ENCODE assay signal across 1 cellular context in the genomic region with DNA sequence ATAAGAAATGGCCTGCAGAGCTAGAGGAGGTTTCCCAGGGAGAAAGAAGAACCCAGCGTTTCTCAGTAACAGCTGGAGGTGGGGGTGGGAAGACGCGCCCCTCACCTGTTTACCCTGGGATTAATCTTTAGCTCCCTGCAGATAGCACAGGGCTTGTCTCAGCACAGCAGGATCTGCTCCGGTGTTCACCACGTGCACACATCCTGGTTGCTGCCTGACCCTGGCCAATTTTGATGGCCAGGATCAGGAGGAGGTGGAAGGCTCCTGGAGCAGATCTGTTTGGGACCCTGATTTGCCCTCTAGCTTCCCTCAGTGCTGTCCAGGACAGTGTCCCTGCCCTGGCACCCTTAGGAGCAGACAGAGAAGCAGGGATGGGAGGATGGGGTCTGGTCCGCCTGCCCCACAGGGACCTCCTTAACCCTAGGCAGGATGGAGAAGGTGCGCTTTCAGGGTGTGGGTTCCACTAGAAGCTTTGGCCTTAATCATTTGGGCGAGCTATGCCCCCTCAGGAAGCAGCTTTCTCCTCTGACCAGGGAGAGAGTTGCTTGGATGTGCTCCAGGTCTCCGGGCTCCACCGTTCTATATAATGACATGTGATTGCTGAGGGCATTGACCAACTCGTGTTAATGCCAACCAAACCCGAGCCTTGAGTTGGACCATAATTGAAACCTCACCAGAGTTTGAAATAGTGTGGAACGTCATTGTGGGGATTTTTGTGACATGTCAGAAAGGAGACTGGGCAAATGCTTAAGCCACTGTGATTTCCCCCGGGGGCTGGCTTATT.
TF ChIP-seq lines count a peak whose summit lies in the region.

No MANE protein-coding gene starts in this region.

TF ChIP-seq in HEK293, 187 proteins besides CTCF, POLR2A, EP300 and RAD21 (continued from another document):
- TF ChIP-seq, protein P1, sequence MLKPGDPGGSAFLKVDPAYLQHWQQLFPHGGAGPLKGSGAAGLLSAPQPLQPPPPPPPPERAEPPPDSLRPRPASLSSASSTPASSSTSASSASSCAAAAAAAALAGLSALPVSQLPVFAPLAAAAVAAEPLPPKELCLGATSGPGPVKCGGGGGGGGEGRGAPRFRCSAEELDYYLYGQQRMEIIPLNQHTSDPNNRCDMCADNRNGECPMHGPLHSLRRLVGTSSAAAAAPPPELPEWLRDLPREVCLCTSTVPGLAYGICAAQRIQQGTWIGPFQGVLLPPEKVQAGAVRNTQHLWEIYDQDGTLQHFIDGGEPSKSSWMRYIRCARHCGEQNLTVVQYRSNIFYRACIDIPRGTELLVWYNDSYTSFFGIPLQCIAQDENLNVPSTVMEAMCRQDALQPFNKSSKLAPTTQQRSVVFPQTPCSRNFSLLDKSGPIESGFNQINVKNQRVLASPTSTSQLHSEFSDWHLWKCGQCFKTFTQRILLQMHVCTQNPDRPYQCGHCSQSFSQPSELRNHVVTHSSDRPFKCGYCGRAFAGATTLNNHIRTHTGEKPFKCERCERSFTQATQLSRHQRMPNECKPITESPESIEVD (tag by site-specific recombination; IDR thresholded peaks at IDR 0.05): no peak
